ENCODE assay signal across 2 cellular contexts in the genomic region with DNA sequence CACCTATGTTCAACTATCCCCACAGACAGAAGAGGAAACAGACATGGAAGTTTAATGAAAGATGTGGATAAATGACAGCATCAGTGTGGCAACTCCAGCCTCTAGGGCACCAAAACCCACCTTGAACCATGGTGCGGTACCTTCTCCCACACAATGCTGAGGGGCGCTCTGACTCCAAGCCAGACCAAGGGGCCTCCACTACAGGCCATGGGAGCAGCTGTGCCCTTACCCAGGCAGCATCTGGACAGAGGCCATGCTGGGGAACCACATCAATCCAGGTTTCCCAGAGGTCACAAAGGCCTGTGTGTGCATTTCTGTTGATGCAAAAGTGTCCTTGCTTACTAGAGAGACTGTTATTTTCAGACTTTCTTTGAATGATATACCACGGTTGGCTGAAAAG.
TF ChIP-seq lines count a peak whose summit lies in the region.

No MANE protein-coding gene starts in this region.

TF ChIP-seq in HepG2, 621 proteins besides CTCF, POLR2A, EP300 and RAD21:
- TF ChIP-seq, protein P1, sequence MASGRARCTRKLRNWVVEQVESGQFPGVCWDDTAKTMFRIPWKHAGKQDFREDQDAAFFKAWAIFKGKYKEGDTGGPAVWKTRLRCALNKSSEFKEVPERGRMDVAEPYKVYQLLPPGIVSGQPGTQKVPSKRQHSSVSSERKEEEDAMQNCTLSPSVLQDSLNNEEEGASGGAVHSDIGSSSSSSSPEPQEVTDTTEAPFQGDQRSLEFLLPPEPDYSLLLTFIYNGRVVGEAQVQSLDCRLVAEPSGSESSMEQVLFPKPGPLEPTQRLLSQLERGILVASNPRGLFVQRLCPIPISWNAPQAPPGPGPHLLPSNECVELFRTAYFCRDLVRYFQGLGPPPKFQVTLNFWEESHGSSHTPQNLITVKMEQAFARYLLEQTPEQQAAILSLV (CRISPR knock-in tag; IDR thresholded peaks at IDR 0.05; ENCODE audit: borderline replicate concordance) = no peak
- TF ChIP-seq ZNF652 (CRISPR knock-in tag; IDR thresholded peaks at IDR 0.05; ENCODE audit: borderline replicate concordance, low read depth) = no peak
- TF ChIP-seq, protein P2, sequence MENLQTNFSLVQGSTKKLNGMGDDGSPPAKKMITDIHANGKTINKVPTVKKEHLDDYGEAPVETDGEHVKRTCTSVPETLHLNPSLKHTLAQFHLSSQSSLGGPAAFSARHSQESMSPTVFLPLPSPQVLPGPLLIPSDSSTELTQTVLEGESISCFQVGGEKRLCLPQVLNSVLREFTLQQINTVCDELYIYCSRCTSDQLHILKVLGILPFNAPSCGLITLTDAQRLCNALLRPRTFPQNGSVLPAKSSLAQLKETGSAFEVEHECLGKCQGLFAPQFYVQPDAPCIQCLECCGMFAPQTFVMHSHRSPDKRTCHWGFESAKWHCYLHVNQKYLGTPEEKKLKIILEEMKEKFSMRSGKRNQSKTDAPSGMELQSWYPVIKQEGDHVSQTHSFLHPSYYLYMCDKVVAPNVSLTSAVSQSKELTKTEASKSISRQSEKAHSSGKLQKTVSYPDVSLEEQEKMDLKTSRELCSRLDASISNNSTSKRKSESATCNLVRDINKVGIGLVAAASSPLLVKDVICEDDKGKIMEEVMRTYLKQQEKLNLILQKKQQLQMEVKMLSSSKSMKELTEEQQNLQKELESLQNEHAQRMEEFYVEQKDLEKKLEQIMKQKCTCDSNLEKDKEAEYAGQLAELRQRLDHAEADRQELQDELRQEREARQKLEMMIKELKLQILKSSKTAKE (CRISPR knock-in tag; IDR thresholded peaks at IDR 0.05; ENCODE audit: borderline replicate concordance) = no peak
- TF ChIP-seq EHMT2 (IDR thresholded peaks at IDR 0.05; ENCODE audit: borderline replicate concordance, low read depth, low read length) = no peak
- no peak for TF ChIP-seq CBX2 (IDR thresholded peaks at IDR 0.05; ENCODE audit: low read depth, low read length)
- no peak for TF ChIP-seq CBX2 (CRISPR knock-in tag; IDR thresholded peaks at IDR 0.05; ENCODE audit: low read depth)
- TF ChIP-seq KLF11 (CRISPR knock-in tag; IDR thresholded peaks at IDR 0.05) = no peak
- TF ChIP-seq, protein P3, sequence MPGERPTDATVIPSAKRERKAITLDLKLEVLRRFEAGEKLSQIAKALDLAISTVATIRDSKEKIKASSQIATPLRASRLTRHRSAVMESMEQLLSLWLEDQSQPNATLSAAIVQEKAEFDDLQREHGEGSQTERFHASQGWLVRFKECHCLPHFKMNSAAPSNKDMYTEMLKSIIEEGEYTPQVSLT (CRISPR knock-in tag; IDR thresholded peaks at IDR 0.05; ENCODE audit: borderline replicate concordance, low read depth) = no peak

TF ChIP-seq in H1, 55 proteins besides CTCF, POLR2A, EP300 and RAD21:
- TF ChIP-seq KDM4A (IDR thresholded peaks at IDR 0.05; ENCODE audit: low read depth, low read length, severe bottlenecking) (no peak), BACH1 (IDR thresholded peaks at IDR 0.05; ENCODE audit: low read length) (no peak), KDM1A (IDR thresholded peaks at IDR 0.05; ENCODE audit: borderline replicate concordance, low read length) (no peak), HDAC2 (IDR thresholded peaks at IDR 0.05; ENCODE audit: borderline replicate concordance in 1 of 2, low read depth in 2 of 2, low read length in 2 of 2) (no peak), CHD2 (IDR thresholded peaks at IDR 0.05; ENCODE audit: low read length) (no peak), NANOG (IDR thresholded peaks at IDR 0.05; ENCODE audit: insufficient read depth, low read depth, low read length, poor library complexity, severe bottlenecking) (no peak), RXRA (IDR thresholded peaks at IDR 0.05; ENCODE audit: insufficient read depth, low read depth, low read length) (no peak), YY1 (IDR thresholded peaks at IDR 0.05; ENCODE audit: low read depth, low read length) (no peak), TAF1 (IDR thresholded peaks at IDR 0.05; ENCODE audit: low read depth, low read length) (no peak), CBX8 (IDR thresholded peaks at IDR 0.05; ENCODE audit: borderline replicate concordance, low read depth, low read length) (no peak), POU5F1 (IDR thresholded peaks at IDR 0.05; ENCODE audit: low read depth, low read length) (no peak), TCF12 (IDR thresholded peaks at IDR 0.05; ENCODE audit: low read depth, low read length) (no peak), CTBP2 (IDR thresholded peaks at IDR 0.05; ENCODE audit: borderline replicate concordance, insufficient read depth, insufficient read length, low read length) (no peak), RNF2 (IDR thresholded peaks at IDR 0.05; ENCODE audit: borderline replicate concordance, low read depth, low read length, missing control alignments, poor library complexity, severe bottlenecking) (no peak), TEAD4 (IDR thresholded peaks at IDR 0.05; ENCODE audit: low read depth, low read length) (no peak)
- TF ChIP-seq, protein P4, sequence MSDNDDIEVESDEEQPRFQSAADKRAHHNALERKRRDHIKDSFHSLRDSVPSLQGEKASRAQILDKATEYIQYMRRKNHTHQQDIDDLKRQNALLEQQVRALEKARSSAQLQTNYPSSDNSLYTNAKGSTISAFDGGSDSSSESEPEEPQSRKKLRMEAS (IDR thresholded peaks at IDR 0.05) = no peak
- TF ChIP-seq, protein P5, sequence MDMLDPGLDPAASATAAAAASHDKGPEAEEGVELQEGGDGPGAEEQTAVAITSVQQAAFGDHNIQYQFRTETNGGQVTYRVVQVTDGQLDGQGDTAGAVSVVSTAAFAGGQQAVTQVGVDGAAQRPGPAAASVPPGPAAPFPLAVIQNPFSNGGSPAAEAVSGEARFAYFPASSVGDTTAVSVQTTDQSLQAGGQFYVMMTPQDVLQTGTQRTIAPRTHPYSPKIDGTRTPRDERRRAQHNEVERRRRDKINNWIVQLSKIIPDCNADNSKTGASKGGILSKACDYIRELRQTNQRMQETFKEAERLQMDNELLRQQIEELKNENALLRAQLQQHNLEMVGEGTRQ (IDR thresholded peaks at IDR 0.05; ENCODE audit: low read length) = no peak
- TF ChIP-seq, protein P6, sequence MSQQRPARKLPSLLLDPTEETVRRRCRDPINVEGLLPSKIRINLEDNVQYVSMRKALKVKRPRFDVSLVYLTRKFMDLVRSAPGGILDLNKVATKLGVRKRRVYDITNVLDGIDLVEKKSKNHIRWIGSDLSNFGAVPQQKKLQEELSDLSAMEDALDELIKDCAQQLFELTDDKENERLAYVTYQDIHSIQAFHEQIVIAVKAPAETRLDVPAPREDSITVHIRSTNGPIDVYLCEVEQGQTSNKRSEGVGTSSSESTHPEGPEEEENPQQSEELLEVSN (IDR thresholded peaks at IDR 0.05) = no peak
